Comparison of ENCODE assay signal across 9 cellular contexts in genomic region chr12:8493084-8493483, GRCh38. TPM values are rescaled to one million over a fixed set of nuclear protein-coding genes. Genes with fewer than 3 reads are reported as not detected.
DNase-seq lines count a peak whose midpoint lies in the region; ATAC-seq and TF ChIP-seq lines count a peak whose summit lies in the region.
"Had no signal": no experiment of that assay in that cellular context is flagged by ENCODE, and none has a peak within 500 bp of the region (broad histone marks: within the 10 kb centered on the region; RNA-seq: fewer than 3 reads in every experiment).

No MANE protein-coding gene starts in this region.

- H3K9me3 ChIP-seq in prostate gland, result no peaks in the 10 kb centered on the region
- H3K9me3 ChIP-seq: ascending aorta had no signal

- H2AK5ac ChIP-seq in mesendoderm (ENCODE audit: low read length), result no peak overlapping the region

- peak overlapping the region; percentile 9 for H3K4me3 Mint-ChIP-seq in activated naive CD4-positive, alpha-beta T cell treated with anti-CD3 and anti-CD28 coated beads, Interleukin-2, amount 10 ng/mL, durations not matched to agents 7 days and 5 days
- H3K4me3 Mint-ChIP-seq in stimulated activated effector memory CD8-positive, alpha-beta T cell treated with anti-CD3 and anti-CD28 coated beads, Interleukin-12 subunit alpha, Interleukin-12 subunit beta, amount 100 ng/mL, for 72 hours, result peak overlapping the region; percentile 57

- no peaks in the 10 kb centered on the region for H3K79me2 ChIP-seq in mesendoderm (ENCODE audit: control insufficient read depth, insufficient read depth, low read length)

- H3K27me3 ChIP-seq in prostate gland (replicated peaks; ENCODE audit: insufficient read depth) (no peaks in the 10 kb centered on the region), mesendoderm (ENCODE audit: insufficient read depth, low read length, poor library complexity) (no peaks in the 10 kb centered on the region)
- H3K27me3 ChIP-seq: ascending aorta had no signal

- H3K9me3 Mint-ChIP-seq in activated naive CD4-positive, alpha-beta T cell treated with anti-CD3 and anti-CD28 coated beads, Interleukin-2, amount 10 ng/mL, durations not matched to agents 7 days and 5 days, result no peaks in the 10 kb centered on the region
- H3K9me3 Mint-ChIP-seq in stimulated activated effector memory CD8-positive, alpha-beta T cell treated with anti-CD3 and anti-CD28 coated beads, Interleukin-12 subunit alpha, Interleukin-12 subunit beta, amount 100 ng/mL, for 72 hours, result no peaks in the 10 kb centered on the region

- H3K4me1 Mint-ChIP-seq in activated naive CD4-positive, alpha-beta T cell treated with anti-CD3 and anti-CD28 coated beads, Interleukin-2, amount 10 ng/mL, durations not matched to agents 7 days and 5 days, result peaks cover 41% of the 10 kb centered on the region
- peaks cover 26% of the 10 kb centered on the region for H3K4me1 Mint-ChIP-seq in stimulated activated effector memory CD8-positive, alpha-beta T cell treated with anti-CD3 and anti-CD28 coated beads, Interleukin-12 subunit alpha, Interleukin-12 subunit beta, amount 100 ng/mL, for 72 hours

- no peak overlapping the region for H3K27ac ChIP-seq in prostate gland
- no peak overlapping the region for H3K27ac ChIP-seq in mesendoderm (ENCODE audit: low read depth, low read length)
- H3K27ac ChIP-seq: ascending aorta had no signal

- H3K4me3 ChIP-seq in prostate gland (no peak overlapping the region), mesendoderm (ENCODE audit: low read length) (no peak overlapping the region)
- H3K4me3 ChIP-seq: ascending aorta had no signal

- H3K4me1 ChIP-seq in prostate gland (replicated peaks), result no peaks in the 10 kb centered on the region
- H3K4me1 ChIP-seq in mesendoderm (ENCODE audit: control insufficient read depth, low read depth, low read length), result no peaks in the 10 kb centered on the region
- H3K4me1 ChIP-seq: ascending aorta had no signal

- no peak overlapping the region for H3K23ac ChIP-seq in mesendoderm (ENCODE audit: low read length)

- H3K36me3 Mint-ChIP-seq in activated naive CD4-positive, alpha-beta T cell treated with anti-CD3 and anti-CD28 coated beads, Interleukin-2, amount 10 ng/mL, durations not matched to agents 7 days and 5 days, result peaks cover 4% of the 10 kb centered on the region
- H3K36me3 Mint-ChIP-seq in stimulated activated effector memory CD8-positive, alpha-beta T cell treated with anti-CD3 and anti-CD28 coated beads, Interleukin-12 subunit alpha, Interleukin-12 subunit beta, amount 100 ng/mL, for 72 hours, result no peaks in the 10 kb centered on the region

- no peak overlapping the region for H4K8ac ChIP-seq in mesendoderm (ENCODE audit: low read depth, low read length)

- no peak overlapping the region for H2BK5ac ChIP-seq in mesendoderm (ENCODE audit: low read length)

- no peak overlapping the region for H4K5ac ChIP-seq in mesendoderm (ENCODE audit: low read length)

- no peaks in the 10 kb centered on the region for H3K79me1 ChIP-seq in mesendoderm (ENCODE audit: low read length)

- ATAC-seq in GM18498 (IDR thresholded peaks at IDR 0.05; ENCODE audit: unreplicated experiment), result peak; percentile 99
- peak; percentile 99 for ATAC-seq in GM21529 (IDR thresholded peaks at IDR 0.05; ENCODE audit: unreplicated experiment)
- ATAC-seq in stimulated activated effector memory CD8-positive, alpha-beta T cell treated with anti-CD3 and anti-CD28 coated beads, Interleukin-12 subunit alpha, Interleukin-12 subunit beta, amount 100 ng/mL, for 72 hours, result peak; percentile 99
- ATAC-seq in left lobe of liver, result no peak

- intact Hi-C loops in prostate gland (cut with DNase I), result no loop called here

- CTCF ChIA-PET in activated naive CD4-positive, alpha-beta T cell treated with anti-CD3 and anti-CD28 coated beads, Interleukin-2, amount 10 ng/mL, durations not matched to agents 7 days and 5 days (lab: Charles Lee), result no interaction called here

- H3K56ac ChIP-seq in mesendoderm (ENCODE audit: low read length), result no peak overlapping the region

- no peak overlapping the region for H3K9ac ChIP-seq in mesendoderm (ENCODE audit: low read length)

- peak; percentile 86 for DNase-seq in KBM-7
- peak; percentile 64 for DNase-seq in activated naive CD4-positive, alpha-beta T cell treated with anti-CD3 and anti-CD28 coated beads, Interleukin-2, amount 10 ng/mL, durations not matched to agents 7 days and 5 days
- DNase-seq in stimulated activated effector memory CD8-positive, alpha-beta T cell treated with anti-CD3 and anti-CD28 coated beads, Interleukin-12 subunit alpha, Interleukin-12 subunit beta, amount 100 ng/mL, for 72 hours (ENCODE audit: low spot score in 2 of 2), result peak in 1 of 2 donors; percentile 74
- DNase-seq in prostate gland (ENCODE audit: low spot score), result no peak
- DNase-seq in mesendoderm, result no peak
- no peak for DNase-seq in left lobe of liver (ENCODE audit: low spot score)

- peaks cover 23% of the 10 kb centered on the region for H3K27me3 Mint-ChIP-seq in activated naive CD4-positive, alpha-beta T cell treated with anti-CD3 and anti-CD28 coated beads, Interleukin-2, amount 10 ng/mL, durations not matched to agents 7 days and 5 days

- WGBS in prostate gland, result 42% methylated on average over 2 of the region's 2 CpGs
- no CpG with 5 or more reads among the region's 2 CpGs for WGBS in mesendoderm (ENCODE audit: extremely low coverage, insufficient coverage, low lambda C conversion rate)

- H3K36me3 ChIP-seq in prostate gland, result no peaks in the 10 kb centered on the region
- H3K36me3 ChIP-seq in mesendoderm (ENCODE audit: control insufficient read depth, insufficient read depth, low read length), result no peaks in the 10 kb centered on the region
- H3K36me3 ChIP-seq: ascending aorta had no signal

- no peak for TF ChIP-seq CTCF in prostate gland (IDR thresholded peaks at IDR 0.05)

- in situ Hi-C loops in KBM-7 (cut with MboI; ENCODE audit: low pct_unique_long_range_greater_than_20kb, low sequenced_read_pairs), result no loop called here

- no peak overlapping the region for H2BK15ac ChIP-seq in mesendoderm (replicated peaks; ENCODE audit: low read depth)

- H3K27ac Mint-ChIP-seq in activated naive CD4-positive, alpha-beta T cell treated with anti-CD3 and anti-CD28 coated beads, Interleukin-2, amount 10 ng/mL, durations not matched to agents 7 days and 5 days, result peak overlapping the region; percentile 83
- peak overlapping the region; percentile 55 for H3K27ac Mint-ChIP-seq in stimulated activated effector memory CD8-positive, alpha-beta T cell treated with anti-CD3 and anti-CD28 coated beads, Interleukin-12 subunit alpha, Interleukin-12 subunit beta, amount 100 ng/mL, for 72 hours

- H3K18ac ChIP-seq in mesendoderm (ENCODE audit: low read length), result no peak overlapping the region

- TF ChIP-seq POLR2A in prostate gland (IDR thresholded peaks at IDR 0.05), result no peak

- H3K4ac ChIP-seq in mesendoderm (ENCODE audit: low read depth, low read length), result no peak overlapping the region

- no peak overlapping the region for H2BK120ac ChIP-seq in mesendoderm (ENCODE audit: low read depth, low read length)

- no peak overlapping the region for H3K4me2 ChIP-seq in mesendoderm (ENCODE audit: low read length)

RNA-seq across cellular contexts. Expression of gene CLEC4D, which starts 20.2 kb away (rescaled TPM):
- total RNA-seq in prostate gland, result 1 to 10 TPM in 1 of 2 donors, not detected in 1; 1.5 TPM
- 0.03 TPM for polyA plus RNA-seq in mesendoderm (2013, experiment 1 of 2)
- polyA plus RNA-seq in mesendoderm (2013, experiment 2 of 2), result 0.10 TPM
- total RNA-seq in left lobe of liver, result not detected
- total RNA-seq: ascending aorta had no signal

RNA-seq across cellular contexts. Expression of gene CLEC6A, which starts 37.3 kb away (rescaled TPM):
- total RNA-seq in prostate gland (not detected), left lobe of liver (not detected)
- 0.06 TPM for polyA plus RNA-seq in mesendoderm (2013, experiment 1 of 2)
- polyA plus RNA-seq in mesendoderm (2013, experiment 2 of 2), result 0.07 TPM
- total RNA-seq: ascending aorta had no signal

RNA-seq across cellular contexts. Expression of gene CLEC4E, which starts 47.6 kb away (rescaled TPM):
- total RNA-seq in prostate gland (1 to 10 TPM in 1 of 2 donors, under 1 TPM in 1; 0.73 to 3.0 TPM), left lobe of liver (0.63 TPM)
- 0.04 TPM for polyA plus RNA-seq in mesendoderm (2013, experiment 1 of 2)
- polyA plus RNA-seq in mesendoderm (2013, experiment 2 of 2), result 0.04 TPM
- total RNA-seq: ascending aorta had no signal

Comparison
In these comparisons a context has a peak if more than half of its experiments do, and no peak if none do; other contexts are left out.
1. DNase-seq: peak in KBM-7 (single experiment) and activated naive CD4-positive, alpha-beta T cell treated with anti-CD3 and anti-CD28 coated beads, Interleukin-2, amount 10 ng/mL, durations not matched to agents 7 days and 5 days (single experiment); none in prostate gland (single experiment), mesendoderm (single experiment) and left lobe of liver (single experiment).